ENCODE assay signal across 16 cellular contexts in the genomic region with DNA sequence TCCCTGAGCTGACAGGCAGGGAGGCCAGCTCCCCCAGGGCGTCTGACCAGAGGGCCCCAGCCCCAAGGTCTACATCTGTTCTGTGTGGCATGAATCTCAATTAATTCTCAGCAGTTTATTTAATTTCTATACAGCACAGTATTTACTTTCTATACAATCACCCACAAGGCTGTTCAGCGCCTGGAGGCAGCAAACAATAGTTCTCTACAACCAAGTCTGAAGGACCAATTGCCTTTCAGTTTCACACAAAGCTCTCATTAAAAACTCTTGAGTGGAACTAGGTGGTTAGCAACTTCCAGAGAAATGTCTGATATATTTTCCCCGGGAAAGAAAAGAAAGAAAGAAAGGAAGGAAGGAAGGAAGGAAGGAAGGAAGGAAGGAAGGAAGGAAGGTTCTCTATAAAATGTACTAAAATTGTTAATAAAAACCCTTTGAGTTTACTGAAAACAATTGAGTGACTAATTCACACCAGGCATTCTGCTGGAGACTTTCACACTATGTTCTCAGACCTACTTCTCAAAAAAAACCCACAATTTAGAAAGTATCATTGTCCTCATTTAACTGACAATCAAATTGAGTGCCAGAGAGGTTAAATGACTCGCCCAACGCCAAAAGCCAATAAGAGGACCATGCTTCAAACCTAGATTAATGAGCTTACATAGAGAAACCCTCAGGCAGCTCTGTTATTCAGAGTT.
DNase-seq lines count a peak whose midpoint lies in the region; ATAC-seq lines count a peak whose summit lies in the region.
"Had no signal": no experiment of that assay in that cellular context is flagged by ENCODE, and none has a peak within 500 bp of the region (broad histone marks: within the 10 kb centered on the region; RNA-seq: fewer than 3 reads in every experiment).

No MANE protein-coding gene starts in this region.

- ATAC-seq in natural killer cell treated with Interleukin-12 subunit alpha and Interleukin-12 subunit beta and Interleukin-15 and Interleukin-18, amount 100 ng/mL, for 72 hours: peak; percentile 67 to 77
- no peak for ATAC-seq in GM21786 (IDR thresholded peaks at IDR 0.05; ENCODE audit: unreplicated experiment)
- ATAC-seq: gastroesophageal sphincter had no signal

- peaks cover 17% of the 10 kb centered on the region for H3K4me1 Mint-ChIP-seq in activated naive CD8-positive, alpha-beta T cell treated with anti-CD3 and anti-CD28 coated beads for 36 hours
- H3K4me1 Mint-ChIP-seq in natural killer cell treated with Interleukin-12 subunit alpha and Interleukin-12 subunit beta and Interleukin-15 and Interleukin-18, amount 100 ng/mL, for 72 hours (ENCODE audit: low read depth in 2 of 2): peaks cover 24 to 25% of the 10 kb centered on the region in 2 donors
- H3K4me1 Mint-ChIP-seq: naive B cell had no signal

- H3K27me3 Mint-ChIP-seq in activated naive CD8-positive, alpha-beta T cell treated with anti-CD3 and anti-CD28 coated beads for 36 hours: no peaks in the 10 kb centered on the region
- peaks cover 0 to 7% of the 10 kb centered on the region in 2 donors for H3K27me3 Mint-ChIP-seq in natural killer cell treated with Interleukin-12 subunit alpha and Interleukin-12 subunit beta and Interleukin-15 and Interleukin-18, amount 100 ng/mL, for 72 hours

- peaks cover 3% of the 10 kb centered on the region for H3K9me3 Mint-ChIP-seq in activated naive CD8-positive, alpha-beta T cell treated with anti-CD3 and anti-CD28 coated beads for 36 hours
- peaks cover 3% of the 10 kb centered on the region for H3K9me3 Mint-ChIP-seq in natural killer cell treated with Interleukin-12 subunit alpha and Interleukin-12 subunit beta and Interleukin-15 and Interleukin-18, amount 100 ng/mL, for 72 hours

- H3K4me3 Mint-ChIP-seq in activated naive CD8-positive, alpha-beta T cell treated with anti-CD3 and anti-CD28 coated beads for 36 hours: peak overlapping the region; percentile 44
- peak overlapping the region; percentile 64 for H3K4me3 Mint-ChIP-seq in natural killer cell treated with Interleukin-12 subunit alpha and Interleukin-12 subunit beta and Interleukin-15 and Interleukin-18, amount 100 ng/mL, for 72 hours

- DNase-seq in COLO668 (lab: John Stamatoyannopoulos, UW; ENCODE audit: unreplicated experiment): peak; percentile 8
- peak; percentile 45 for DNase-seq in NCI-H1417 treated with DMSO at 0.1 percent for 48 hours (lab: John Stamatoyannopoulos, UW)
- DNase-seq in activated naive CD8-positive, alpha-beta T cell treated with anti-CD3 and anti-CD28 coated beads for 36 hours: peak; percentile 1
- DNase-seq in natural killer cell treated with Interleukin-12 subunit alpha and Interleukin-12 subunit beta and Interleukin-15 and Interleukin-18, amount 100 ng/mL, for 72 hours (ENCODE audit: low spot score): no peak
- no peak for DNase-seq in HPDE6-E6E7 (ENCODE audit: extremely low spot score)
- no peak for DNase-seq in kidney glomerular epithelial cell (lab: John Stamatoyannopoulos, UW)
- DNase-seq: activated CD4-positive, CD25-positive, alpha-beta regulatory T cell; DMS 273 treated with DMSO at 0.1 percent for 48 hours; Karpas-422; naive B cell; NCI-H1436 treated with DMSO at 0.1 percent for 48 hours; NCI-H526 treated with DMSO at 0.1 percent for 48 hours; SW 1271 had no signal

- H3K27ac Mint-ChIP-seq in activated naive CD8-positive, alpha-beta T cell treated with anti-CD3 and anti-CD28 coated beads for 36 hours: peak overlapping the region; percentile 60
- H3K27ac Mint-ChIP-seq in natural killer cell treated with Interleukin-12 subunit alpha and Interleukin-12 subunit beta and Interleukin-15 and Interleukin-18, amount 100 ng/mL, for 72 hours: peak overlapping the region; percentile 45 to 74
- H3K27ac Mint-ChIP-seq: B cell had no signal

- no peaks in the 10 kb centered on the region for H3K36me3 Mint-ChIP-seq in activated naive CD8-positive, alpha-beta T cell treated with anti-CD3 and anti-CD28 coated beads for 36 hours
- H3K36me3 Mint-ChIP-seq in natural killer cell treated with Interleukin-12 subunit alpha and Interleukin-12 subunit beta and Interleukin-15 and Interleukin-18, amount 100 ng/mL, for 72 hours: no peaks in the 10 kb centered on the region

Comparison
In these comparisons a context has a peak if more than half of its experiments do, and no peak if none do; other contexts are left out.
1. DNase-seq: peak in COLO668 (single experiment), NCI-H1417 treated with DMSO at 0.1 percent for 48 hours (single experiment) and activated naive CD8-positive, alpha-beta T cell treated with anti-CD3 and anti-CD28 coated beads for 36 hours (single experiment); none in natural killer cell treated with Interleukin-12 subunit alpha and Interleukin-12 subunit beta and Interleukin-15 and Interleukin-18, amount 100 ng/mL, for 72 hours (single experiment), HPDE6-E6E7 (single experiment) and kidney glomerular epithelial cell (single experiment).